1 cellular context compared by ENCODE assay signal in genomic region chr1:39255212-39255611, GRCh38.
TF ChIP-seq lines count a peak whose summit lies in the region.

No MANE protein-coding gene starts in this region.

TF ChIP-seq in IMR-90, 13 proteins besides CTCF, POLR2A, EP300 and RAD21 (continued from another document):
- TF ChIP-seq MAZ (IDR thresholded peaks at IDR 0.05; ENCODE audit: borderline replicate concordance, low read depth, low read length) = no peak
